ENCODE assay signal across 10 cellular contexts in the genomic region with DNA sequence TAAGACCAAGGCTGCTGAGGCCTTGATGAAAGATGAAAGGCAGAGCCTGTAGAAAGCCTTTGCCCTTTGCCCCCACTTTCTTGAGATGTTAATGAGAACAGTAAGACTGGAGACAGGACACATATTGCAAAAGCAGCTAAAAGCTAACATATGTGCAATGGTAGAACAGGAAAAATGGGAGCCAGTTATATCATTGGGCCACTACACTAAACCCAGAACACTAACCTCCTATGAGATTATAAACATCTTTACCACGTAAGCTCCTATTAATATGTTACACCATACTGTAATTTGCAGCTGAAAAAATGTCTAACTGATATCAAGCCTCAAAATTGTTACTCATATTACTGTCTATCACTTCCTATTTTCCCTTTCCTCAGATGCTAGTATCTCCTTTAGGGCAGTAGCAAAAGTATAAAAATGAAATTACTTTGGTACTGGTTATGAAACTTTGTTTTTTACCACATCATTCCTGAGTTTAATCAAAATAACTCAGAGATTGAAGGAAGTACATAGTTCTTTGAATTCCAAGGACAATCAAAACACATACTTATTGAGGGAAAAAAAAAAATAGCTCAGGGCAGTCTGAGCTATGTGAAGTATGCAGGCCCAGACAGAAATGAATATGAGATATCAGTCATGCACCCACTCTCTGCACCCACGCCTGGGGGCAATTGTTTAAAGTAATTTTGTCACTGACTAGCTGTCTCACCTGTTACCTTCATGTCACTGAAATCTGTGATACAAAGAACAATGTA. TPM values are rescaled to one million over a fixed set of nuclear protein-coding genes. Genes with fewer than 3 reads are reported as not detected.
DNase-seq lines count a peak whose midpoint lies in the region; ATAC-seq and TF ChIP-seq lines count a peak whose summit lies in the region.
"Had no signal": no experiment of that assay in that cellular context is flagged by ENCODE, and none has a peak within 500 bp of the region (broad histone marks: within the 10 kb centered on the region; RNA-seq: fewer than 3 reads in every experiment).

No MANE protein-coding gene starts in this region.

- no peak for TF ChIP-seq CTCF in SK-N-SH (IDR thresholded peaks at IDR 0.05)

- H3K36me3 ChIP-seq in GM23248 (ENCODE audit: low read depth) (peaks cover 23% of the 10 kb centered on the region; the same call in 1 of the 2 replicates), SK-N-SH (replicated peaks in 1 of 2; ENCODE audit: control insufficient read depth in 1 of 2, insufficient read depth in 2 of 2, low read length in 1 of 2) (peaks cover 32 to 34% of the 10 kb centered on the region in 2 experiments)

- H4K20me1 ChIP-seq in GM23248 (ENCODE audit: insufficient read depth) (no peaks in the 10 kb centered on the region), SK-N-SH (ENCODE audit: insufficient read depth) (no peaks in the 10 kb centered on the region)

- peaks cover 68% of the 10 kb centered on the region for H3K36me3 Mint-ChIP-seq in stimulated activated effector memory CD8-positive, alpha-beta T cell treated with anti-CD3 and anti-CD28 coated beads, Interleukin-12 subunit alpha, Interleukin-12 subunit beta, amount 100 ng/mL, for 72 hours
- H3K36me3 Mint-ChIP-seq in T-helper 2 cell treated with Interferon-gamma antibody and Interleukin-4, amounts not matched to agents 5 μg/mL and 100 μg/mL, for 36 hours (ENCODE audit: low read depth): peaks cover 36% of the 10 kb centered on the region

- peak; percentile 54 for DNase-seq in GM23248
- no peak for DNase-seq in SK-N-SH
- DNase-seq in fibroblast of peridontal ligament (ENCODE audit: extremely low read depth): peak; percentile 71
- no peak for DNase-seq in stimulated activated effector memory CD8-positive, alpha-beta T cell treated with anti-CD3 and anti-CD28 coated beads, Interleukin-12 subunit alpha, Interleukin-12 subunit beta, amount 100 ng/mL, for 72 hours (ENCODE audit: low spot score in 2 of 2)
- no peak for DNase-seq in T-helper 2 cell treated with Interferon-gamma antibody and Interleukin-4, amounts not matched to agents 5 μg/mL and 100 μg/mL, for 36 hours (ENCODE audit: low spot score)
- no peak for DNase-seq in iPS-NIHi7 (ENCODE audit: extremely low spot score)
- DNase-seq: NCI-H2171 treated with DMSO at 0.1 percent for 48 hours had no signal

- H3K4me1 Mint-ChIP-seq in stimulated activated effector memory CD8-positive, alpha-beta T cell treated with anti-CD3 and anti-CD28 coated beads, Interleukin-12 subunit alpha, Interleukin-12 subunit beta, amount 100 ng/mL, for 72 hours: peaks cover 8% of the 10 kb centered on the region
- H3K4me1 Mint-ChIP-seq in T-helper 2 cell treated with Interferon-gamma antibody and Interleukin-4, amounts not matched to agents 5 μg/mL and 100 μg/mL, for 36 hours (ENCODE audit: low read depth): peaks cover 5% of the 10 kb centered on the region

- CTCF ChIA-PET in SK-N-SH (lab: Yijun Ruan, JAX): interaction anchor here (1.0 kb wide), 2 partner anchors 68 to 197 kb away, joined by 4 read pairs; no protein-coding TSS in a partner anchor

- 17 to 24% methylated on average over 2 of the region's 2 CpGs for WGBS in GM23248 (ENCODE audit: low coverage in 1 of 2, low lambda C conversion rate in 2 of 2, missing lambda C conversion rate in 2 of 2), 2 experiments
- WGBS in SK-N-SH (ENCODE audit: low lambda C conversion rate): 56% methylated on average over 2 of the region's 2 CpGs

- no peaks in the 10 kb centered on the region for H3K27me3 Mint-ChIP-seq in T-helper 2 cell treated with Interferon-gamma antibody and Interleukin-4, amounts not matched to agents 5 μg/mL and 100 μg/mL, for 36 hours (ENCODE audit: low read depth)

- no peak overlapping the region for H3K4me3 Mint-ChIP-seq in stimulated activated effector memory CD8-positive, alpha-beta T cell treated with anti-CD3 and anti-CD28 coated beads, Interleukin-12 subunit alpha, Interleukin-12 subunit beta, amount 100 ng/mL, for 72 hours
- H3K4me3 Mint-ChIP-seq in T-helper 2 cell treated with Interferon-gamma antibody and Interleukin-4, amounts not matched to agents 5 μg/mL and 100 μg/mL, for 36 hours: no peak overlapping the region

- no peaks in the 10 kb centered on the region for H3K27me3 ChIP-seq in GM23248 (replicated peaks; ENCODE audit: insufficient read depth)
- H3K27me3 ChIP-seq in SK-N-SH (ENCODE audit: insufficient read depth): no peaks in the 10 kb centered on the region

- 0 out of 4 replicates have a peak, but pooled peaks of 1 of the 2 experiments have one; percentile 14 for TF ChIP-seq EP300 in SK-N-SH (IDR thresholded peaks at IDR 0.05; ENCODE audit: borderline replicate concordance in 1 of 2, low read depth in 1 of 2, low read length in 1 of 2)

- peaks cover 58% of the 10 kb centered on the region for H3K79me2 ChIP-seq in GM23248 (ENCODE audit: insufficient read depth)
- peaks cover 49% of the 10 kb centered on the region for H3K79me2 ChIP-seq in SK-N-SH (ENCODE audit: insufficient read depth)

- peak overlapping the region; percentile 46 for H2AFZ ChIP-seq in GM23248
- no peak overlapping the region for H2AFZ ChIP-seq in SK-N-SH (ENCODE audit: low read depth)

- H3K9me3 ChIP-seq in GM23248 (ENCODE audit: low read depth): no peaks in the 10 kb centered on the region
- no peaks in the 10 kb centered on the region for H3K9me3 ChIP-seq in SK-N-SH

- peak overlapping the region; percentile 25 for H3K4me3 ChIP-seq in GM23248
- no peak overlapping the region for H3K4me3 ChIP-seq in SK-N-SH (ENCODE audit: low read depth in 2 of 2, low read length in 1 of 2)
- H3K4me3 ChIP-seq: lung had no signal

- peak overlapping the region; percentile 60 for H3K27ac Mint-ChIP-seq in stimulated activated effector memory CD8-positive, alpha-beta T cell treated with anti-CD3 and anti-CD28 coated beads, Interleukin-12 subunit alpha, Interleukin-12 subunit beta, amount 100 ng/mL, for 72 hours
- H3K27ac Mint-ChIP-seq in T-helper 2 cell treated with Interferon-gamma antibody and Interleukin-4, amounts not matched to agents 5 μg/mL and 100 μg/mL, for 36 hours: no peak overlapping the region

- no peak for TF ChIP-seq RAD21 in SK-N-SH (IDR thresholded peaks at IDR 0.05; ENCODE audit: low read length)

- no peaks in the 10 kb centered on the region for H3K9me3 Mint-ChIP-seq in stimulated activated effector memory CD8-positive, alpha-beta T cell treated with anti-CD3 and anti-CD28 coated beads, Interleukin-12 subunit alpha, Interleukin-12 subunit beta, amount 100 ng/mL, for 72 hours
- H3K9me3 Mint-ChIP-seq in T-helper 2 cell treated with Interferon-gamma antibody and Interleukin-4, amounts not matched to agents 5 μg/mL and 100 μg/mL, for 36 hours: no peaks in the 10 kb centered on the region

- POLR2A ChIA-PET in SK-N-SH (lab: Yijun Ruan, JAX): no interaction called here

- H3K27ac ChIP-seq in GM23248 (peak overlapping the region; percentile 78), SK-N-SH (ENCODE audit: low read depth in 2 of 2, low read length in 1 of 2) (peak overlapping the region; percentile 57 to 74)

- H3F3A ChIP-seq in GM23248 (ENCODE audit: insufficient read depth): peaks cover 22% of the 10 kb centered on the region
- peaks cover 11% of the 10 kb centered on the region for H3F3A ChIP-seq in SK-N-SH (replicated peaks; ENCODE audit: insufficient read depth)

- ATAC-seq in stimulated activated effector memory CD8-positive, alpha-beta T cell treated with anti-CD3 and anti-CD28 coated beads, Interleukin-12 subunit alpha, Interleukin-12 subunit beta, amount 100 ng/mL, for 72 hours: peak; percentile 55
- no peak for ATAC-seq in HG03354 (IDR thresholded peaks at IDR 0.05; ENCODE audit: poor library complexity, severe bottlenecking, unreplicated experiment)
- ATAC-seq: activated CD4-positive, CD25-positive, alpha-beta regulatory T cell treated with anti-CD3 and anti-CD28 coated beads, Interleukin-2, amount 50 U/mL, for 24 hours had no signal

- peaks cover 22% of the 10 kb centered on the region for H3K4me1 ChIP-seq in GM23248 (ENCODE audit: insufficient read depth)
- H3K4me1 ChIP-seq in SK-N-SH (ENCODE audit: control insufficient read depth in 1 of 2, insufficient read depth in 2 of 2, low read depth in 1 of 2, low read length in 1 of 2): peaks cover 0 to 8% of the 10 kb centered on the region in 2 experiments; a peak in 3 of 4 replicates

- in situ Hi-C loops in GM23248 (cut with MboI): no loop called here

- H3K9me2 ChIP-seq in GM23248 (ENCODE audit: insufficient read depth): no peaks in the 10 kb centered on the region
- H3K9me2 ChIP-seq in SK-N-SH: no peaks in the 10 kb centered on the region

- peak overlapping the region; percentile 26; the same call in 1 of the 2 replicates for H3K9ac ChIP-seq in GM23248
- H3K9ac ChIP-seq in SK-N-SH: no peak overlapping the region; the same call in 1 of the 2 replicates

- peak overlapping the region; percentile 61 for H3K4me2 ChIP-seq in GM23248 (ENCODE audit: unreplicated experiment)
- peak overlapping the region; percentile 38 for H3K4me2 ChIP-seq in SK-N-SH

TF ChIP-seq in SK-N-SH, 30 proteins besides CTCF, POLR2A, EP300 and RAD21 (continues in another document):
- no peak for TF ChIP-seq POLR2AphosphoS5 (IDR thresholded peaks at IDR 0.05; ENCODE audit: low read depth, low read length)
- TF ChIP-seq PBX3 (IDR thresholded peaks at IDR 0.05): peak; percentile 40

RNA-seq across cellular contexts. Expression of gene HPS5, which starts 9.1 kb away (rescaled TPM):
- 34.7 and 34.9 TPM in 2 replicates for total RNA-seq in GM23248 (2014; rRNA removed; shearing (Covaris generic))
- polyA plus RNA-seq in GM23248 (2016; fragmentation: Nextera tagmentation; extraction: Ambion mirVana) (20.2 and 20.4 TPM in 2 replicates), SK-N-SH (2012; rRNA removed) (8.2 and 10.8 TPM in 2 replicates)
- polyA plus RNA-seq in SK-N-SH (2012; cell fraction: cytosol; rRNA removed): 11.4 and 11.9 TPM in 2 replicates
- 9.3 and 13.5 TPM in 2 replicates for polyA plus RNA-seq in SK-N-SH (2012; cell fraction: nucleus; rRNA removed)

RNA-seq across cellular contexts. Expression of gene GTF2H1, which starts 9.5 kb away (rescaled TPM):
- total RNA-seq in GM23248 (2014; rRNA removed; shearing (Covaris generic)): 77.4 and 89.8 TPM in 2 replicates
- polyA plus RNA-seq in GM23248 (2016; fragmentation: Nextera tagmentation; extraction: Ambion mirVana) (58.7 and 61.6 TPM in 2 replicates), SK-N-SH (2012; rRNA removed) (31.2 and 40.4 TPM in 2 replicates)
- 44.9 and 45.3 TPM in 2 replicates for polyA plus RNA-seq in SK-N-SH (2012; cell fraction: cytosol; rRNA removed)
- polyA plus RNA-seq in SK-N-SH (2012; cell fraction: nucleus; rRNA removed): 61.5 and 64.3 TPM in 2 replicates

RNA-seq across cellular contexts. Expression of gene SAA1, which starts 46.8 kb away (rescaled TPM):
- not detected in 2 replicates for total RNA-seq in GM23248 (2014; rRNA removed; shearing (Covaris generic))
- not detected in 2 replicates for polyA plus RNA-seq in GM23248 (2016; fragmentation: Nextera tagmentation; extraction: Ambion mirVana)
- polyA plus RNA-seq in SK-N-SH (2012; rRNA removed): not detected in 2 replicates
- not detected in 2 replicates for polyA plus RNA-seq in SK-N-SH (2012; cell fraction: cytosol; rRNA removed)
- not detected in 2 replicates for polyA plus RNA-seq in SK-N-SH (2012; cell fraction: nucleus; rRNA removed)

Comparison
In these comparisons a context has a peak if more than half of its experiments do, and no peak if none do; other contexts are left out.
1. DNase-seq: peak in GM23248 (single experiment) and fibroblast of peridontal ligament (single experiment); none in SK-N-SH (single experiment), stimulated activated effector memory CD8-positive, alpha-beta T cell treated with anti-CD3 and anti-CD28 coated beads, Interleukin-12 subunit alpha, Interleukin-12 subunit beta, amount 100 ng/mL, for 72 hours (0 of 2), T-helper 2 cell treated with Interferon-gamma antibody and Interleukin-4, amounts not matched to agents 5 μg/mL and 100 μg/mL, for 36 hours (single experiment) and iPS-NIHi7 (single experiment).